1 cellular context compared by ENCODE assay signal in genomic region chr7:102012941-102013461, GRCh38.
TF ChIP-seq lines count a peak whose summit lies in the region.

No MANE protein-coding gene starts in this region.

TF ChIP-seq in GM23338, 12 proteins besides CTCF, POLR2A, EP300 and RAD21 (continued from another document):
- no peak for TF ChIP-seq ZNF462 (CRISPR knock-in tag; IDR thresholded peaks at IDR 0.05)
- TF ChIP-seq POLR2AphosphoS5 (IDR thresholded peaks at IDR 0.05; ENCODE audit: low read depth): no peak
